18 cellular contexts compared by ENCODE assay signal in genomic region chr10:61669849-61670248, GRCh38. TPM values are rescaled to one million over a fixed set of nuclear protein-coding genes. Genes with fewer than 3 reads are reported as not detected.
DNase-seq lines count a peak whose midpoint lies in the region; ATAC-seq and TF ChIP-seq lines count a peak whose summit lies in the region.
"Had no signal": no experiment of that assay in that cellular context is flagged by ENCODE, and none has a peak within 500 bp of the region (broad histone marks: within the 10 kb centered on the region; RNA-seq: fewer than 3 reads in every experiment).

No MANE protein-coding gene starts in this region.

- H3K9me3 ChIP-seq in adipocyte (ENCODE audit: control insufficient read depth, low read length) (no peaks in the 10 kb centered on the region), osteoblast (ENCODE audit: low read depth, low read length) (no peaks in the 10 kb centered on the region), right atrium auricular region (no peaks in the 10 kb centered on the region)
- H3K9me3 ChIP-seq: BE2C, HAP-1 had no signal

- H4K20me1 ChIP-seq in osteoblast (ENCODE audit: insufficient read depth, low read length), result no peaks in the 10 kb centered on the region

- H3K4me1 ChIP-seq in adipocyte (ENCODE audit: control insufficient read depth, insufficient read depth, low read length), result no peaks in the 10 kb centered on the region
- no peaks in the 10 kb centered on the region for H3K4me1 ChIP-seq in osteoblast (ENCODE audit: insufficient read depth, low read length)
- no peaks in the 10 kb centered on the region for H3K4me1 ChIP-seq in right atrium auricular region
- H3K4me1 ChIP-seq: HAP-1 had no signal

- peak; percentile 93 for DNase-seq in SK-N-DZ (ENCODE audit: low spot score)
- peak; percentile 8 for DNase-seq in adipocyte (ENCODE audit: low read depth)
- DNase-seq in osteoblast (ENCODE audit: insufficient read length, low spot score, missing footprints), result peak; percentile 45
- no peak for DNase-seq in activated T-cell treated with anti-CD3 and anti-CD28 coated beads, Interleukin-2, amount 50 U/mL, for 48 hours
- DNase-seq in right atrium auricular region (ENCODE audit: low spot score), result no peak
- DNase-seq: ACHN; BE2C; C1 segment of cervical spinal cord; CD4-positive, CD25-positive, alpha-beta regulatory T cell; CD8-positive, alpha-beta memory T cell; COR-L47; DMS 273 treated with DMSO at 0.1 percent for 48 hours; DMS53 had no signal

- no peak overlapping the region for H3K9ac ChIP-seq in adipocyte (ENCODE audit: low read length)

- H3K27ac ChIP-seq in osteoblast (ENCODE audit: low read depth, low read length) (no peak overlapping the region), right atrium auricular region (no peak overlapping the region)
- H3K27ac ChIP-seq: HL-60 had no signal

- H3K27me3 ChIP-seq in adipocyte (replicated peaks; ENCODE audit: control insufficient read depth, insufficient read depth, low read length) (no peaks in the 10 kb centered on the region), osteoblast (ENCODE audit: insufficient read depth, low read length) (no peaks in the 10 kb centered on the region), right atrium auricular region (no peaks in the 10 kb centered on the region)
- H3K27me3 ChIP-seq: BE2C had no signal

- no peaks in the 10 kb centered on the region for H3K79me2 ChIP-seq in osteoblast (ENCODE audit: insufficient read depth, low read length)

- TF ChIP-seq CTCF in osteoblast (IDR thresholded peaks at IDR 0.05; ENCODE audit: extremely low read depth, low read depth, low read length) (no peak), right atrium auricular region (IDR thresholded peaks at IDR 0.05) (no peak)

- no peak overlapping the region for H3K4me3 ChIP-seq in adipocyte (ENCODE audit: low read length)
- no peak overlapping the region for H3K4me3 ChIP-seq in osteoblast (ENCODE audit: insufficient read depth, low read length)
- no peak overlapping the region for H3K4me3 ChIP-seq in right atrium auricular region
- H3K4me3 ChIP-seq: HAP-1 had no signal

- H3K36me3 ChIP-seq in adipocyte (ENCODE audit: control insufficient read depth, insufficient read depth, low read length, severe bottlenecking) (no peaks in the 10 kb centered on the region), osteoblast (ENCODE audit: insufficient read depth, low read length) (no peaks in the 10 kb centered on the region), right atrium auricular region (no peaks in the 10 kb centered on the region)
- H3K36me3 ChIP-seq: BE2C, HAP-1 had no signal

- no peak overlapping the region for H2AFZ ChIP-seq in osteoblast (ENCODE audit: low read length)

- ATAC-seq in HG02798 (IDR thresholded peaks at IDR 0.05; ENCODE audit: poor library complexity, unreplicated experiment), result no peak

- no peak overlapping the region for H3K4me2 ChIP-seq in osteoblast (ENCODE audit: insufficient read depth, low read length)

RNA-seq across cellular contexts. Expression of gene CABCOCO1, which starts 7.1 kb away (rescaled TPM):
- polyA plus RNA-seq in SK-N-DZ (2014; cell fraction: cytosol; rRNA removed), result not detected in 2 replicates
- not detected in 2 replicates for polyA plus RNA-seq in SK-N-DZ (2014; cell fraction: nucleus; rRNA removed)
- total RNA-seq in osteoblast, result 2.2 and 3.5 TPM in 2 replicates
- total RNA-seq in right atrium auricular region, result under 1 TPM in 1 of 2 donors, not detected in 1; 0.35 TPM
- total RNA-seq: CD4-positive, CD25-positive, alpha-beta regulatory T cell; CD8-positive, alpha-beta memory T cell; H1; HT1080 had no signal
- polyA plus RNA-seq: CD4-positive, CD25-positive, alpha-beta regulatory T cell; CD8-positive, alpha-beta memory T cell; H1 had no signal

Comparison
In these comparisons a context has a peak if more than half of its experiments do, and no peak if none do; other contexts are left out.
1. DNase-seq: peak in SK-N-DZ (single experiment), adipocyte (single experiment) and osteoblast (single experiment); none in activated T-cell treated with anti-CD3 and anti-CD28 coated beads, Interleukin-2, amount 50 U/mL, for 48 hours (0 of 2) and right atrium auricular region (single experiment).